ENCODE assay signal across 8 cellular contexts in the genomic region with DNA sequence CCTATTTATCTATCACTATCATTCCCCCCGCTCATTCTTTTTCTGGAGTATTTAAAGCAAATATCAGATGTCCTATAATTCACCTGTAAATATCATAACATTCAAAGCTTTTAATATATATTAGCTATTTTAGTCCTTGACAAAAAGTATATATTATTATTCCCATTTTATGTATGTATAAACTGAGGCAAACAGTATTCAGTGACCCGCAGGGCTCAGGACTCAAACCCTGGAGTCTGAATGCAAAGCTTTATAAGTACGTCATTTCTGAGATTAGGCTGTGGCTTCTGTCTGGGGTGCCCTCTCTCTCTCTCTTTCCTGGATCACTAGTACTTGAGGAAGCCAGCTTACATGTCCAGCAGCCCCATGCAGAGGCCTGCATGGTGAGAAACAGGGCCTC.
"Had no signal": no experiment of that assay in that cellular context is flagged by ENCODE, and none has a peak within 500 bp of the region (broad histone marks: within the 10 kb centered on the region; RNA-seq: fewer than 3 reads in every experiment).

No MANE protein-coding gene starts in this region.

- H3K4me3 ChIP-seq: GM12878 had no signal

- DNase-seq: GDM1, GF-D8 had no signal

- ATAC-seq: GM12878 had no signal

- FAIRE-seq: G401.6, GM12878, GM12891, GM12892, GM18507, GM19239 had no signal
